12 cellular contexts compared by ENCODE assay signal in genomic region chr19:17871878-17872250, GRCh38. TPM values are rescaled to one million over a fixed set of nuclear protein-coding genes. Genes with fewer than 3 reads are reported as not detected.
DNase-seq lines count a peak whose midpoint lies in the region; ATAC-seq and TF ChIP-seq lines count a peak whose summit lies in the region.
"Had no signal": no experiment of that assay in that cellular context is flagged by ENCODE, and none has a peak within 500 bp of the region (broad histone marks: within the 10 kb centered on the region; RNA-seq: fewer than 3 reads in every experiment).

Gene SLC5A5, plus strand, starts transcription at chr19:17871945. Its CDS starts 375 bp downstream, at chr19:17872320.

- peaks cover 10% of the 10 kb centered on the region for H3K4me1 Mint-ChIP-seq in activated naive CD8-positive, alpha-beta T cell treated with anti-CD3 and anti-CD28 coated beads for 36 hours
- H3K4me1 Mint-ChIP-seq: brain had no signal

- no peak within 1 kb of the TSS for H3K27ac ChIP-seq in neutrophil
- H3K27ac ChIP-seq: 22Rv1 had no signal

- H3K27ac Mint-ChIP-seq in activated naive CD8-positive, alpha-beta T cell treated with anti-CD3 and anti-CD28 coated beads for 36 hours: peak within 1 kb of the TSS; percentile 67
- H3K27ac Mint-ChIP-seq: brain had no signal

- H3K4me3 ChIP-seq in neutrophil (ENCODE audit: low read depth in 1 of 2, low read length in 1 of 2): peak within 1 kb of the TSS; percentile 44

- no peaks in the 10 kb centered on the region for H3K9me3 Mint-ChIP-seq in activated naive CD8-positive, alpha-beta T cell treated with anti-CD3 and anti-CD28 coated beads for 36 hours
- H3K9me3 Mint-ChIP-seq: brain had no signal

- H3K27me3 ChIP-seq in neutrophil: peaks cover 58% of the 10 kb centered on the region

- no peaks in the 10 kb centered on the region for H3K9me3 ChIP-seq in neutrophil

- intact Hi-C loops in head of caudate nucleus (cut with DNase I): no loop called here

- H3K36me3 ChIP-seq in neutrophil: no peaks in the 10 kb centered on the region

- no peaks in the 10 kb centered on the region for H3K36me3 Mint-ChIP-seq in activated naive CD8-positive, alpha-beta T cell treated with anti-CD3 and anti-CD28 coated beads for 36 hours
- H3K36me3 Mint-ChIP-seq: brain had no signal

- peaks cover 28 to 31% of the 10 kb centered on the region in 2 experiments for H3K4me1 ChIP-seq in neutrophil (ENCODE audit: control insufficient read depth in 1 of 2, insufficient read depth in 1 of 2, low read depth in 1 of 2, low read length in 1 of 2)

- H3K4me3 Mint-ChIP-seq in activated naive CD8-positive, alpha-beta T cell treated with anti-CD3 and anti-CD28 coated beads for 36 hours: peak within 1 kb of the TSS; percentile 88
- H3K4me3 Mint-ChIP-seq: brain had no signal

- H3K27me3 Mint-ChIP-seq in activated naive CD8-positive, alpha-beta T cell treated with anti-CD3 and anti-CD28 coated beads for 36 hours: no peaks in the 10 kb centered on the region

- no peak for ATAC-seq in HG03432 (IDR thresholded peaks at IDR 0.05; ENCODE audit: unreplicated experiment)

- DNase-seq in DMS 273 (lab: John Stamatoyannopoulos, UW; ENCODE audit: unreplicated experiment): peak; percentile 75
- DNase-seq in DMS 273 treated with DMSO at 0.1 percent for 48 hours (lab: John Stamatoyannopoulos, UW): no peak
- DNase-seq in NOMO-1 treated with DMSO at 0.1 percent for 48 hours (lab: John Stamatoyannopoulos, UW; ENCODE audit: unreplicated experiment): peak; percentile 49
- DNase-seq in activated naive CD8-positive, alpha-beta T cell treated with anti-CD3 and anti-CD28 coated beads for 36 hours: peak; percentile 50
- DNase-seq in T1000 (lab: John Stamatoyannopoulos, UW): no peak
- DNase-seq in head of caudate nucleus: no peak
- DNase-seq: NCI-H187 had no signal

- TF ChIP-seq CTCF in neutrophil (IDR thresholded peaks at IDR 0.05): no peak

RNA-seq across cellular contexts. Expression of gene SLC5A5, which starts in this region (rescaled TPM):
- total RNA-seq in activated naive CD8-positive, alpha-beta T cell treated with anti-CD3 and anti-CD28 coated beads for 36 hours: 1 to 10 TPM; 1.5 to 1.7 TPM
- total RNA-seq: fibroblast of villous mesenchyme had no signal

Comparison
In these comparisons a context has a peak if more than half of its experiments do, and no peak if none do; other contexts are left out.
1. DNase-seq: peak in DMS 273 (single experiment), NOMO-1 treated with DMSO at 0.1 percent for 48 hours (single experiment) and activated naive CD8-positive, alpha-beta T cell treated with anti-CD3 and anti-CD28 coated beads for 36 hours (single experiment); none in DMS 273 treated with DMSO at 0.1 percent for 48 hours (single experiment), T1000 (single experiment) and head of caudate nucleus (0 of 42).